ENCODE assay signal across 8 cellular contexts in the genomic region with DNA sequence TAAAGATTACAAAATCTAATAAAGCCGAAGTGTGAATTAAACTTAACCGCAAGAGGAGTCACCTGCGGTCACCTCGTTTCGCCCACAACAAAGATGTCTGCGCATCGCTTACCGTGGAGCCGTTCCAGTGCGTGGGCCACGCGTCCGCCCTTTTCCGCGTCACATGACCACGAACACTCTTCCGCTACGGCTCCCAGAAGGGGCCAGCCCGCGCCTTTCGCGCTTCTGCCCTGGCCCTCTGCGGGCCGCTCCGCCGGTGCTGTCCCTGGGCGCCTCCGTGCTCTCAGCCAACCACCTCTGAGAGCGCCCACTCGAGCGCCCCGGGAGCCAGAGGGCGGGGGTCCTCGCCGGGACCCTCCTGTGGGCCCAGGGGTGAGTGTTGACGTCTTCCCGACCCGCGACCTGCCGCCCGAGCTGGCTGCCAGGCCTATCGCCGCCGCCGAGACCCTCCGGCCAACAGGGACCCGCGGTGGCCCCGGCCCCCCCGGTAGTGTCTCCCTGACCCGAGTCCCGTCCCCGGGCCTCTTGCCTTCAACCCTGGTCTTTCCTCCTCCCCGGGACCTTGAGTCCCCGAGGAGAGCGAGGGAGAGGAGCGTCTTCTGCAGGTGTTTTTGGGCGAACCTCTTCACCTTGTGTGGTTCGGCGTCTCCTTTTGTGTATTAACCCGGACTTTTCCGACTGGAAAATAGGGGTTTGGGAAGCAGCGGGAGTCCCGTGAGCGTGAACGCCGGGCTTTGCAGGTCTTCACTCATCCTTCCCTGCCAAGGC. TPM values are rescaled to one million over a fixed set of nuclear protein-coding genes. Genes with fewer than 3 reads are reported as not detected.
DNase-seq lines count a peak whose midpoint lies in the region; ATAC-seq and TF ChIP-seq lines count a peak whose summit lies in the region.

A gene with protein sequence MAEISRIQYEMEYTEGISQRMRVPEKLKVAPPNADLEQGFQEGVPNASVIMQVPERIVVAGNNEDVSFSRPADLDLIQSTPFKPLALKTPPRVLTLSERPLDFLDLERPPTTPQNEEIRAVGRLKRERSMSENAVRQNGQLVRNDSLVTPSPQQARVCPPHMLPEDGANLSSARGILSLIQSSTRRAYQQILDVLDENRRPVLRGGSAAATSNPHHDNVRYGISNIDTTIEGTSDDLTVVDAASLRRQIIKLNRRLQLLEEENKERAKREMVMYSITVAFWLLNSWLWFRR (plus strand): TSS at position 196 of the 768 bp plus-strand sequence. CDS start 5,415 bp downstream, outside the sequence.

- H3K36me3 Mint-ChIP-seq in CD4-positive, CD25-positive, alpha-beta regulatory T cell = peaks cover 13% of the 10 kb centered on the region

- H3K4me1 Mint-ChIP-seq in CD4-positive, CD25-positive, alpha-beta regulatory T cell = peaks cover 26 to 56% (median 43%) of the 10 kb centered on the region in 4 donors

- H3K9me3 ChIP-seq in CD4-positive, CD25-positive, alpha-beta regulatory T cell (ENCODE audit: control insufficient read depth in 2 of 2, low read length in 2 of 2) = no peaks in the 10 kb centered on the region
- H3K9me3 ChIP-seq in left lung = no peaks in the 10 kb centered on the region

- peak within 1 kb of the TSS; percentile 89 to 96 (median 96) for H3K4me3 Mint-ChIP-seq in CD4-positive, CD25-positive, alpha-beta regulatory T cell

- peaks cover 2% of the 10 kb centered on the region for H3K27me3 ChIP-seq in CD4-positive, CD25-positive, alpha-beta regulatory T cell (ENCODE audit: control insufficient read depth, insufficient read depth, low read length)
- H3K27me3 ChIP-seq in left lung = no peaks in the 10 kb centered on the region

- TF ChIP-seq CTCF in left lung (IDR thresholded peaks at IDR 0.05) = peak in 1 of 2 donors; percentile 12

- no peaks in the 10 kb centered on the region for H3K36me3 ChIP-seq in CD4-positive, CD25-positive, alpha-beta regulatory T cell (ENCODE audit: control insufficient read depth, insufficient read depth, low read length)
- H3K36me3 ChIP-seq in left lung = peaks cover 0 to 5% of the 10 kb centered on the region in 2 donors

- no peaks in the 10 kb centered on the region for H3K9me3 Mint-ChIP-seq in CD4-positive, CD25-positive, alpha-beta regulatory T cell

- peak within 1 kb of the TSS; percentile 48 to 97 (median 95) for H3K27ac Mint-ChIP-seq in CD4-positive, CD25-positive, alpha-beta regulatory T cell

- intact Hi-C loops in left lung (cut with DNase I) = no loop called here

- peak; percentile 91 to 96 (median 94) for DNase-seq in CD4-positive, CD25-positive, alpha-beta regulatory T cell
- DNase-seq in NCI-H748 treated with DMSO at 0.1 percent for 48 hours (lab: John Stamatoyannopoulos, UW) = peak; percentile 78
- DNase-seq in activated CD4-positive, alpha-beta T cell treated with anti-CD3 and anti-CD28 coated beads, Interleukin-2, amount 50 U/mL, for 4 hours = peak; percentile 94
- DNase-seq in dermis blood vessel endothelial cell = peak; percentile 96
- peak; percentile 95 to 98 for DNase-seq in left lung
- peak; percentile 88 to 89 for DNase-seq in stimulated activated CD4-positive, alpha-beta T cell treated with anti-CD3 and anti-CD28 coated beads, Interleukin-2, amount 100 ng/mL, for 48 hours

- ATAC-seq in CD4-positive, CD25-positive, alpha-beta regulatory T cell (ENCODE audit: low read depth in 2 of 2) = peak; percentile 99 to 100
- ATAC-seq in GM19395 (IDR thresholded peaks at IDR 0.05; ENCODE audit: unreplicated experiment) (peak; percentile 97), HG03565 (IDR thresholded peaks at IDR 0.05; ENCODE audit: unreplicated experiment) (peak; percentile 97), left lung (peak; percentile 99)

- H3K27me3 Mint-ChIP-seq in CD4-positive, CD25-positive, alpha-beta regulatory T cell = peaks cover 10% of the 10 kb centered on the region

- H3K4me1 ChIP-seq in CD4-positive, CD25-positive, alpha-beta regulatory T cell (ENCODE audit: control insufficient read depth, insufficient read depth, low read length, poor library complexity, severe bottlenecking) = peaks cover 18% of the 10 kb centered on the region
- H3K4me1 ChIP-seq in left lung = peaks cover 0 to 31% of the 10 kb centered on the region in 2 donors

- peak within 1 kb of the TSS; percentile 74 for H3K27ac ChIP-seq in CD4-positive, CD25-positive, alpha-beta regulatory T cell (ENCODE audit: insufficient read depth, low read length, poor library complexity, severe bottlenecking)
- peak within 1 kb of the TSS; percentile 88 to 89 for H3K27ac ChIP-seq in left lung

- H3K4me3 ChIP-seq in CD4-positive, CD25-positive, alpha-beta regulatory T cell (ENCODE audit: low read depth, low read length) = peak within 1 kb of the TSS; percentile 91
- H3K4me3 ChIP-seq in left lung = peak within 1 kb of the TSS; percentile 84 to 96

RNA-seq across cellular contexts. Expression of the gene that starts here (rescaled TPM):
- total RNA-seq in CD4-positive, CD25-positive, alpha-beta regulatory T cell = 62.3 TPM
- polyA plus RNA-seq in CD4-positive, CD25-positive, alpha-beta regulatory T cell = 100 to 1,000 TPM; 122 to 150 (median 142) TPM
- total RNA-seq in dermis blood vessel endothelial cell = 54.8 and 64.2 TPM in 2 replicates
- 10 to 100 TPM; 53.2 to 57.7 TPM for total RNA-seq in left lung

Comparison
In these comparisons a context has a peak if more than half of its experiments do, and no peak if none do; other contexts are left out.
1. Peak in every context shown above with its lines: DNase-seq, ATAC-seq, H3K4me3 ChIP-seq and H3K27ac ChIP-seq.